ENCODE assay signal across 18 cellular contexts in genomic region chr2:238116298-238117198, GRCh38. TPM values are rescaled to one million over a fixed set of nuclear protein-coding genes. Genes with fewer than 3 reads are reported as not detected.
"Had no signal": no experiment of that assay in that cellular context is flagged by ENCODE, and none has a peak within 500 bp of the region (broad histone marks: within the 10 kb centered on the region; RNA-seq: fewer than 3 reads in every experiment).

No MANE protein-coding gene starts in this region.

- DNase-seq: activated CD4-positive, alpha-beta memory T cell treated with anti-CD3 and anti-CD28 coated beads for 36 hours; activated CD4-positive, alpha-beta T cell treated with anti-CD3 and anti-CD28 coated beads for 36 hours; activated CD8-positive, alpha-beta memory T cell treated with anti-CD3 and anti-CD28 coated beads, Interleukin-2, amount 50 U/mL, for 48 hours; activated naive CD4-positive, alpha-beta T cell; activated naive CD8-positive, alpha-beta T cell treated with anti-CD3 and anti-CD28 coated beads, Interleukin-2, amount 10 ng/mL, durations not matched to agents 7 days and 5 days; brain microvascular endothelial cell; cerebellar nuclear complex; effector memory CD8-positive, alpha-beta T cell; nucleus accumbens; sigmoid colon; stimulated activated CD4-positive, alpha-beta T cell treated with anti-CD3 and anti-CD28 coated beads, Interleukin-1b, Interleukin-23, amount 100 ng/mL, for 48 hours; T-helper 2 cell had no signal

- H3K4me1 ChIP-seq: prostate gland, sigmoid colon had no signal

- H3K36me3 ChIP-seq: brain microvascular endothelial cell, heart right ventricle, prostate gland, sigmoid colon had no signal

- H3K9me3 ChIP-seq: prostate gland, sigmoid colon had no signal

- H3K27ac ChIP-seq: brain microvascular endothelial cell, epithelial cell of prostate, heart right ventricle, prostate gland, sigmoid colon had no signal

- H3K4me3 Mint-ChIP-seq: activated CD4-positive, alpha-beta memory T cell treated with anti-CD3 and anti-CD28 coated beads for 36 hours; activated CD4-positive, alpha-beta T cell treated with anti-CD3 and anti-CD28 coated beads for 36 hours; activated naive CD8-positive, alpha-beta T cell treated with anti-CD3 and anti-CD28 coated beads, Interleukin-2, amount 10 ng/mL, durations not matched to agents 7 days and 5 days; dendritic cell treated with granulocyte-macrophage colony-stimulating factor and Interleukin-4, amounts not matched to agents 40 ng/mL and 50 ng/mL, for 4 days; effector memory CD8-positive, alpha-beta T cell; memory B cell; naive thymus-derived CD8-positive, alpha-beta T cell had no signal

- ATAC-seq: activated CD4-positive, alpha-beta T cell treated with anti-CD3 and anti-CD28 coated beads for 36 hours; effector memory CD8-positive, alpha-beta T cell; naive thymus-derived CD8-positive, alpha-beta T cell had no signal

- H3K4me1 Mint-ChIP-seq: activated CD4-positive, alpha-beta T cell treated with anti-CD3 and anti-CD28 coated beads for 36 hours; activated naive CD8-positive, alpha-beta T cell treated with anti-CD3 and anti-CD28 coated beads, Interleukin-2, amount 10 ng/mL, durations not matched to agents 7 days and 5 days had no signal

- H3K4me3 ChIP-seq: heart right ventricle, prostate gland, sigmoid colon had no signal

- H3K27ac Mint-ChIP-seq: activated CD4-positive, alpha-beta memory T cell treated with anti-CD3 and anti-CD28 coated beads for 36 hours; activated CD4-positive, alpha-beta T cell treated with anti-CD3 and anti-CD28 coated beads for 36 hours; activated naive CD8-positive, alpha-beta T cell treated with anti-CD3 and anti-CD28 coated beads, Interleukin-2, amount 10 ng/mL, durations not matched to agents 7 days and 5 days; dendritic cell treated with granulocyte-macrophage colony-stimulating factor and Interleukin-4, amounts not matched to agents 40 ng/mL and 50 ng/mL, for 4 days; effector memory CD8-positive, alpha-beta T cell; memory B cell; naive thymus-derived CD8-positive, alpha-beta T cell had no signal

RNA-seq across cellular contexts. Expression of gene ESPNL, which starts 16.4 kb away (rescaled TPM):
- polyA plus RNA-seq: naive thymus-derived CD8-positive, alpha-beta T cell had no signal

RNA-seq across cellular contexts. Expression of gene KLHL30, which starts 21.9 kb away (rescaled TPM):
- total RNA-seq: activated CD4-positive, alpha-beta memory T cell treated with anti-CD3 and anti-CD28 coated beads for 36 hours; activated CD4-positive, alpha-beta T cell treated with anti-CD3 and anti-CD28 coated beads for 36 hours; activated naive CD8-positive, alpha-beta T cell treated with anti-CD3 and anti-CD28 coated beads, Interleukin-2, amount 10 ng/mL, durations not matched to agents 7 days and 5 days; naive thymus-derived CD8-positive, alpha-beta T cell had no signal
- polyA plus RNA-seq: naive thymus-derived CD8-positive, alpha-beta T cell had no signal

RNA-seq across cellular contexts. Expression of gene ERFE, which starts 42.2 kb away (rescaled TPM):
- total RNA-seq: activated CD4-positive, alpha-beta memory T cell treated with anti-CD3 and anti-CD28 coated beads for 36 hours; naive thymus-derived CD8-positive, alpha-beta T cell had no signal
- polyA plus RNA-seq: naive thymus-derived CD8-positive, alpha-beta T cell had no signal
